1 cellular context compared by ENCODE assay signal in the genomic region with DNA sequence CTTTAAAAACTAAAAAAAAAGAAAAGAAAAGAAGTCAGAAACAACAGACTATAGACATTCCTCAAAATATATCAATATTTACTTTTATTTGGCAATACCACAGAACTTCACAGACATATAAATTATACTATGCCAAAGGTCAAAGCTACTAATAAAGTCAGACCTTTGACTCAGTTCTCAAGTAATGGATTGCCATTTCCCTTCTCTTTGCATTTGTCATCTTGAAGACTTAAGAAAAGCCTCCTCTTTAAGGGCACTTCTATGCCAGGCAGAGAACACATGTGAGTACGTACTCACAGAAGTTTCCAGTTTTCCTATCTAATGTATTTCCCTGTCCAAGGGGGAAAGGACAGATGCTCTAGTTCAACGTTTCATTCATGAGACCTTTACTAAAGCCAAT.
TF ChIP-seq lines count a peak whose summit lies in the region.

No MANE protein-coding gene starts in this region.

TF ChIP-seq in GM12878, 131 proteins besides CTCF, POLR2A, EP300 and RAD21:
- no peak for TF ChIP-seq HDAC2 (IDR thresholded peaks at IDR 0.05)
- TF ChIP-seq RFX5 (IDR thresholded peaks at IDR 0.05; ENCODE audit: low read depth, low read length), result no peak
- TF ChIP-seq JUNB (IDR thresholded peaks at IDR 0.05), result no peak
- no peak for TF ChIP-seq HSF1 (IDR thresholded peaks at IDR 0.05; ENCODE audit: low read depth, low read length)
- no peak for TF ChIP-seq IRF4 (IDR thresholded peaks at IDR 0.05; ENCODE audit: low read depth, low read length)
- TF ChIP-seq, protein P1, sequence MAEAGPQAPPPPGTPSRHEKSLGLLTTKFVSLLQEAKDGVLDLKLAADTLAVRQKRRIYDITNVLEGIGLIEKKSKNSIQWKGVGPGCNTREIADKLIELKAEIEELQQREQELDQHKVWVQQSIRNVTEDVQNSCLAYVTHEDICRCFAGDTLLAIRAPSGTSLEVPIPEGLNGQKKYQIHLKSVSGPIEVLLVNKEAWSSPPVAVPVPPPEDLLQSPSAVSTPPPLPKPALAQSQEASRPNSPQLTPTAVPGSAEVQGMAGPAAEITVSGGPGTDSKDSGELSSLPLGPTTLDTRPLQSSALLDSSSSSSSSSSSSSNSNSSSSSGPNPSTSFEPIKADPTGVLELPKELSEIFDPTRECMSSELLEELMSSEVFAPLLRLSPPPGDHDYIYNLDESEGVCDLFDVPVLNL (IDR thresholded peaks at IDR 0.05; ENCODE audit: low read depth, low read length), result no peak
- TF ChIP-seq CREB1 (IDR thresholded peaks at IDR 0.05; ENCODE audit: low read depth), result no peak
- TF ChIP-seq, protein P2, sequence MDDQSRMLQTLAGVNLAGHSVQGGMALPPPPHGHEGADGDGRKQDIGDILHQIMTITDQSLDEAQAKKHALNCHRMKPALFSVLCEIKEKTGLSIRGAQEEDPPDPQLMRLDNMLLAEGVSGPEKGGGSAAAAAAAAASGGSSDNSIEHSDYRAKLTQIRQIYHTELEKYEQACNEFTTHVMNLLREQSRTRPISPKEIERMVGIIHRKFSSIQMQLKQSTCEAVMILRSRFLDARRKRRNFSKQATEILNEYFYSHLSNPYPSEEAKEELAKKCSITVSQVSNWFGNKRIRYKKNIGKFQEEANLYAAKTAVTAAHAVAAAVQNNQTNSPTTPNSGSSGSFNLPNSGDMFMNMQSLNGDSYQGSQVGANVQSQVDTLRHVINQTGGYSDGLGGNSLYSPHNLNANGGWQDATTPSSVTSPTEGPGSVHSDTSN (IDR thresholded peaks at IDR 0.05; ENCODE audit: insufficient replicate concordance, low read depth, low read length), result no peak
- TF ChIP-seq, protein P3, sequence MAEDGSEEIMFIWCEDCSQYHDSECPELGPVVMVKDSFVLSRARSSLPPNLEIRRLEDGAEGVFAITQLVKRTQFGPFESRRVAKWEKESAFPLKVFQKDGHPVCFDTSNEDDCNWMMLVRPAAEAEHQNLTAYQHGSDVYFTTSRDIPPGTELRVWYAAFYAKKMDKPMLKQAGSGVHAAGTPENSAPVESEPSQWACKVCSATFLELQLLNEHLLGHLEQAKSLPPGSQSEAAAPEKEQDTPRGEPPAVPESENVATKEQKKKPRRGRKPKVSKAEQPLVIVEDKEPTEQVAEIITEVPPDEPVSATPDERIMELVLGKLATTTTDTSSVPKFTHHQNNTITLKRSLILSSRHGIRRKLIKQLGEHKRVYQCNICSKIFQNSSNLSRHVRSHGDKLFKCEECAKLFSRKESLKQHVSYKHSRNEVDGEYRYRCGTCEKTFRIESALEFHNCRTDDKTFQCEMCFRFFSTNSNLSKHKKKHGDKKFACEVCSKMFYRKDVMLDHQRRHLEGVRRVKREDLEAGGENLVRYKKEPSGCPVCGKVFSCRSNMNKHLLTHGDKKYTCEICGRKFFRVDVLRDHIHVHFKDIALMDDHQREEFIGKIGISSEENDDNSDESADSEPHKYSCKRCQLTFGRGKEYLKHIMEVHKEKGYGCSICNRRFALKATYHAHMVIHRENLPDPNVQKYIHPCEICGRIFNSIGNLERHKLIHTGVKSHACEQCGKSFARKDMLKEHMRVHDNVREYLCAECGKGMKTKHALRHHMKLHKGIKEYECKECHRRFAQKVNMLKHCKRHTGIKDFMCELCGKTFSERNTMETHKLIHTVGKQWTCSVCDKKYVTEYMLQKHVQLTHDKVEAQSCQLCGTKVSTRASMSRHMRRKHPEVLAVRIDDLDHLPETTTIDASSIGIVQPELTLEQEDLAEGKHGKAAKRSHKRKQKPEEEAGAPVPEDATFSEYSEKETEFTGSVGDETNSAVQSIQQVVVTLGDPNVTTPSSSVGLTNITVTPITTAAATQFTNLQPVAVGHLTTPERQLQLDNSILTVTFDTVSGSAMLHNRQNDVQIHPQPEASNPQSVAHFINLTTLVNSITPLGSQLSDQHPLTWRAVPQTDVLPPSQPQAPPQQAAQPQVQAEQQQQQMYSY (CRISPR knock-in tag; IDR thresholded peaks at IDR 0.05), result no peak
- no peak for TF ChIP-seq SPI1 (IDR thresholded peaks at IDR 0.05; ENCODE audit: borderline replicate concordance, insufficient read depth, low read depth, low read length)
- no peak for TF ChIP-seq ZNF274 (IDR thresholded peaks at IDR 0.05; ENCODE audit: insufficient read depth, insufficient read length)
- no peak for TF ChIP-seq ASH2L (IDR thresholded peaks at IDR 0.05; ENCODE audit: borderline replicate concordance, low read depth)
- TF ChIP-seq POU2F2 (IDR thresholded peaks at IDR 0.05; ENCODE audit: borderline replicate concordance, low read depth, low read length), result no peak
- no peak for TF ChIP-seq KDM1A (IDR thresholded peaks at IDR 0.05; ENCODE audit: borderline replicate concordance)
- TF ChIP-seq BRCA1 (IDR thresholded peaks at IDR 0.05; ENCODE audit: low read depth, low read length), result no peak
- TF ChIP-seq SUZ12 (IDR thresholded peaks at IDR 0.05; ENCODE audit: unreplicated experiment), result no peak
- no peak for TF ChIP-seq ATF2 (IDR thresholded peaks at IDR 0.05; ENCODE audit: low read length)
- TF ChIP-seq MEF2B (IDR thresholded peaks at IDR 0.05; ENCODE audit: partially characterized antibody, poor library complexity, severe bottlenecking), result no peak
TF ChIP-seq in GM12878: peak in this region for 0.
